ENCODE assay signal across 25 cellular contexts in genomic region chr4:145290953-145291352, GRCh38.
"Had no signal": no experiment of that assay in that cellular context is flagged by ENCODE, and none has a peak within 500 bp of the region (broad histone marks: within the 10 kb centered on the region; RNA-seq: fewer than 3 reads in every experiment).

No MANE protein-coding gene starts in this region.

- H3K27ac Mint-ChIP-seq: dendritic cell treated with granulocyte-macrophage colony-stimulating factor and Interleukin-4, amounts not matched to agents 40 ng/mL and 50 ng/mL, for 4 days; effector memory CD8-positive, alpha-beta T cell; endodermal cell; naive thymus-derived CD4-positive, alpha-beta T cell had no signal

- H3K27me3 ChIP-seq: esophagus squamous epithelium, gastrocnemius medialis, heart right ventricle had no signal

- ATAC-seq: effector memory CD8-positive, alpha-beta T cell; esophagus mucosa; gastrocnemius medialis; heart right ventricle; left cardiac atrium; lower lobe of right lung; naive thymus-derived CD4-positive, alpha-beta T cell had no signal

- H3K4me3 Mint-ChIP-seq: dendritic cell treated with granulocyte-macrophage colony-stimulating factor and Interleukin-4, amounts not matched to agents 40 ng/mL and 50 ng/mL, for 4 days; effector memory CD8-positive, alpha-beta T cell; endodermal cell; naive thymus-derived CD4-positive, alpha-beta T cell had no signal

- FAIRE-seq: colon, endometrium, islet of Langerhans had no signal

- H3K4me1 Mint-ChIP-seq: endodermal cell; naive thymus-derived CD4-positive, alpha-beta T cell had no signal

- H3K27ac ChIP-seq: epithelial cell of prostate, esophagus squamous epithelium, gastrocnemius medialis, heart right ventricle, left ventricle myocardium inferior, lower lobe of right lung had no signal

- DNase-seq: cortex of kidney; effector CD8-positive, alpha-beta T cell; effector memory CD8-positive, alpha-beta T cell; endodermal cell; erythroblast; esophagus squamous epithelium; foreskin fibroblast; foreskin melanocyte; gastrocnemius medialis; glutamatergic neuron; head of caudate nucleus; heart right ventricle; hippocampal formation; left cardiac atrium; left ventricle myocardium inferior; lower lobe of right lung; mesenchymal stem cell; midbrain; naive thymus-derived CD4-positive, alpha-beta T cell had no signal

- H3K9me3 Mint-ChIP-seq: dendritic cell treated with granulocyte-macrophage colony-stimulating factor and Interleukin-4, amounts not matched to agents 40 ng/mL and 50 ng/mL, for 4 days; effector memory CD8-positive, alpha-beta T cell; naive thymus-derived CD4-positive, alpha-beta T cell had no signal

- H3K4me3 ChIP-seq: esophagus squamous epithelium, gastrocnemius medialis, heart right ventricle, left ventricle myocardium inferior, lower lobe of right lung had no signal

- H3K36me3 ChIP-seq: esophagus squamous epithelium, gastrocnemius medialis, heart right ventricle, left ventricle myocardium inferior, lower lobe of right lung had no signal

- H3K9me3 ChIP-seq: esophagus squamous epithelium, gastrocnemius medialis, lower lobe of right lung had no signal

- H3K4me1 ChIP-seq: esophagus squamous epithelium, heart right ventricle, left ventricle myocardium inferior, lower lobe of right lung had no signal

- H3K27me3 Mint-ChIP-seq: dendritic cell treated with granulocyte-macrophage colony-stimulating factor and Interleukin-4, amounts not matched to agents 40 ng/mL and 50 ng/mL, for 4 days had no signal
